Comparison of ENCODE assay signal across 8 cellular contexts in the genomic region with DNA sequence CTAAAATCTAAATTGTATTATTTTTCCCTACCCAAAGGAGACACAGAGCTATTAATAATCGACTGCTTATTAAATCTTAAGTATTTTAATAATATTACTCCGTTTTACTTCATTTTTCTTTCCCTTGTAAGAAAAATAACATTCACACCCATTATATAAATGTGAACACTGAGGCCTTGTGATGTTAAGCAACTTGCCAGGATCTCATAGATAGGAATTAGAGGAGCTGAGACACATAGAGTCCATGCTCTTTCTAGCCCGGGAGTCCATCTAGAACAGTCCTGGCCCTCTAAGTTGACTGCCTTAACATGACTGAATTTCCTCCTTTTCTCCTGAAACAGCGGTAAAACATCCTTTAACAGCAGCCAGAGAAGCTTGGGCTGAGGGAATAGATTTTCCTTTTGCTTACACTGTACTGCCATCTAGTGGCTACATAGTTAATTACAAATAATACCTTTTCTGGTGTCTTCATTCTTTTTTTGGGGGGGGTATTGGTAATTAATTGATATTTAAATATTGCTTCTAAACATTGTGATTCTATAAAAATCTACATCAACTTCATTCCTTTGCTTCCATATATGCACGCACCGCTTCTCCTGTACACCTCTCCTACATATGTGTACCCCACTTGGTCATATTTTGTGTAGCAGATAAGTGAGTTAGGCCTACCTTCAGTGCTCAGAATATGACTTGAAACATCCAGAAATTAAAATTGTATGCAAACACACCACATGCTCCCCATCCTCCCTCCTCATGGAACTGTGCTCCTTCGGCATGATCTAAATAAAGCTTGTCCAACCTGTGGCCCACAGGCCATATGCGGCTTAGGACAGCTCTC.
DNase-seq lines count a peak whose midpoint lies in the region; ATAC-seq and TF ChIP-seq lines count a peak whose summit lies in the region.

No MANE protein-coding gene starts in this region.

- TF ChIP-seq POLR2A in IMR-90 (IDR thresholded peaks at IDR 0.05; ENCODE audit: low read depth, low read length), result no peak

- H2AK9ac ChIP-seq in IMR-90 (replicated peaks; ENCODE audit: low read depth, low read length, poor library complexity), result no peak overlapping the region

- H3K36me3 ChIP-seq in IMR-90 (ENCODE audit: control insufficient read depth, insufficient read depth, low read length) (no peaks in the 10 kb centered on the region), PC-3 (ENCODE audit: low read depth, low read length) (no peaks in the 10 kb centered on the region), neural progenitor cell (no peaks in the 10 kb centered on the region)

- BruUV-seq in IMR-90 (replicated peaks; lab: Mats Ljungman, UMichigan), result no TSS peak
- BruUV-seq in PC-3 (replicated peaks; lab: Mats Ljungman, UMichigan), result no TSS peak

- H4K91ac ChIP-seq in IMR-90 (ENCODE audit: insufficient read depth, low read depth, low read length), result no peak overlapping the region

- no peaks in the 10 kb centered on the region for H3K9me1 ChIP-seq in IMR-90 (ENCODE audit: insufficient read depth, low read length)

- no peak overlapping the region for H4K8ac ChIP-seq in IMR-90 (ENCODE audit: low read depth in 2 of 2, low read length in 2 of 2)

- H3K23ac ChIP-seq in IMR-90 (ENCODE audit: low read depth, low read length), result no peak overlapping the region

- no peak overlapping the region for H3K14ac ChIP-seq in IMR-90 (replicated peaks; ENCODE audit: low read depth, low read length)

- dilution Hi-C loops in IMR-90 (cut with HindIII; ENCODE audit: low sequenced_read_pairs, unreplicated experiment), result no loop called here

- H3K27me3 Mint-ChIP-seq in neural progenitor cell (ENCODE audit: insufficient read depth, low read depth), result no peaks in the 10 kb centered on the region
- peaks cover 9% of the 10 kb centered on the region for H3K27me3 Mint-ChIP-seq in activated naive CD8-positive, alpha-beta T cell treated with anti-CD3 and anti-CD28 coated beads for 36 hours

- H3K36me3 Mint-ChIP-seq in neural progenitor cell, result no peaks in the 10 kb centered on the region
- no peaks in the 10 kb centered on the region for H3K36me3 Mint-ChIP-seq in activated naive CD8-positive, alpha-beta T cell treated with anti-CD3 and anti-CD28 coated beads for 36 hours

- H3K56ac ChIP-seq in IMR-90 (ENCODE audit: extremely low read depth, insufficient read depth, low read length), result no peak overlapping the region

- WGBS in IMR-90 (ENCODE audit: extremely low coverage in 2 of 2, insufficient read length in 1 of 2), 2 experiments, result no CpG with 5 or more reads among the region's 8 CpGs

- no peaks in the 10 kb centered on the region for H3K4me1 Mint-ChIP-seq in neural progenitor cell
- no peaks in the 10 kb centered on the region for H3K4me1 Mint-ChIP-seq in activated naive CD8-positive, alpha-beta T cell treated with anti-CD3 and anti-CD28 coated beads for 36 hours

- intact Hi-C loops in IMR-90 (cut with micrococcal nuclease) (loop anchor here (1.0 to 5.0 kb wide), 3 partner anchors 371 to 1921 kb away; no protein-coding TSS in a partner anchor), PC-3 (cut with micrococcal nuclease) (loop anchor here (1.0 kb wide), 3 partner anchors 371 to 1415 kb away; no protein-coding TSS in a partner anchor)

- no peaks in the 10 kb centered on the region for H3F3A ChIP-seq in PC-3 (ENCODE audit: low read length, unreplicated experiment)
- no peaks in the 10 kb centered on the region for H3F3A ChIP-seq in neural progenitor cell (ENCODE audit: low read depth)

- H2BK5ac ChIP-seq in IMR-90 (ENCODE audit: low read depth, low read length, poor library complexity, severe bottlenecking), result no peak overlapping the region

- no peaks in the 10 kb centered on the region for H3K4me1 ChIP-seq in IMR-90 (ENCODE audit: control insufficient read depth, insufficient read depth, low read length)
- H3K4me1 ChIP-seq in PC-3 (ENCODE audit: insufficient read depth, low read length), result no peaks in the 10 kb centered on the region
- no peaks in the 10 kb centered on the region for H3K4me1 ChIP-seq in neural progenitor cell

- H3K27ac ChIP-seq in IMR-90 (ENCODE audit: insufficient read depth, low read length) (no peak overlapping the region), PC-3 (ENCODE audit: low read length) (no peak overlapping the region), neural progenitor cell (no peak overlapping the region)

- H4K5ac ChIP-seq in IMR-90 (ENCODE audit: low read depth, low read length), result no peak overlapping the region

- H3K79me2 ChIP-seq in PC-3 (ENCODE audit: low read length), result no peaks in the 10 kb centered on the region
- H3K79me2 ChIP-seq in neural progenitor cell (ENCODE audit: low read depth), result no peaks in the 10 kb centered on the region

- no peaks in the 10 kb centered on the region for H3K9me3 ChIP-seq in IMR-90 (ENCODE audit: control insufficient read depth, insufficient read depth, low read length)
- H3K9me3 ChIP-seq in PC-3 (ENCODE audit: low read length), result no peaks in the 10 kb centered on the region
- H3K9me3 ChIP-seq in neural progenitor cell (ENCODE audit: low read depth), result no peaks in the 10 kb centered on the region

- no peaks in the 10 kb centered on the region for H4K20me1 ChIP-seq in IMR-90 (ENCODE audit: insufficient read depth, low read length)
- no peaks in the 10 kb centered on the region for H4K20me1 ChIP-seq in PC-3 (ENCODE audit: low read length)
- H4K20me1 ChIP-seq in neural progenitor cell (ENCODE audit: low read depth), result no peaks in the 10 kb centered on the region

- H2AFZ ChIP-seq in IMR-90 (replicated peaks; ENCODE audit: low read length, poor library complexity) (no peak overlapping the region), PC-3 (ENCODE audit: low read length) (no peak overlapping the region), neural progenitor cell (replicated peaks) (no peak overlapping the region)

- H3K27me3 ChIP-seq in IMR-90 (ENCODE audit: control insufficient read depth, insufficient read depth, low read length) (no peaks in the 10 kb centered on the region), PC-3 (ENCODE audit: low read length) (peaks cover 40% of the 10 kb centered on the region), neural progenitor cell (no peaks in the 10 kb centered on the region)

- no peak overlapping the region for H3K4me3 Mint-ChIP-seq in neural progenitor cell
- no peak overlapping the region for H3K4me3 Mint-ChIP-seq in activated naive CD8-positive, alpha-beta T cell treated with anti-CD3 and anti-CD28 coated beads for 36 hours

- CTCF ChIA-PET in IMR-90 (lab: Yijun Ruan, JAX), result interaction anchor here (1.4 kb wide), 1 partner anchor 9 kb away, joined by 5 read pairs; no protein-coding TSS in a partner anchor
- CTCF ChIA-PET in PC-3 (lab: Charles Lee), result interaction anchor here (0.7 kb wide), 1 partner anchor 811 kb away, joined by 8 read pairs; no protein-coding TSS in a partner anchor

- H3K4me2 ChIP-seq in IMR-90 (ENCODE audit: low read depth, low read length) (no peak overlapping the region), PC-3 (ENCODE audit: low read length) (no peak overlapping the region), neural progenitor cell (no peak overlapping the region)

- ATAC-seq in IMR-90 (ENCODE audit: low read depth) (peak; percentile 83), PC-3 (peak; percentile 61), GM21528 (IDR thresholded peaks at IDR 0.05; ENCODE audit: low FRiP score, unreplicated experiment) (no peak)

- no peak overlapping the region for H3K27ac Mint-ChIP-seq in neural progenitor cell
- H3K27ac Mint-ChIP-seq in activated naive CD8-positive, alpha-beta T cell treated with anti-CD3 and anti-CD28 coated beads for 36 hours, result no peak overlapping the region

- H3K4me3 ChIP-seq in IMR-90 (ENCODE audit: insufficient read depth, low read depth, low read length) (no peak overlapping the region), PC-3 (ENCODE audit: low read length) (no peak overlapping the region), epithelial cell of esophagus (ENCODE audit: low read length) (no peak overlapping the region), neural progenitor cell (no peak overlapping the region)

- TF ChIP-seq RAD21 in IMR-90 (IDR thresholded peaks at IDR 0.05; ENCODE audit: low read length), result peak; percentile 81

- no peaks in the 10 kb centered on the region for H3K9me2 ChIP-seq in PC-3 (replicated peaks; ENCODE audit: low read length)

- no peak overlapping the region for H2AK5ac ChIP-seq in IMR-90 (ENCODE audit: low read depth, low read length)

- H2BK15ac ChIP-seq in IMR-90 (ENCODE audit: low read depth, low read length), result no peak overlapping the region

- POLR2A ChIA-PET in IMR-90 (lab: Charles Lee; ENCODE audit: unreplicated experiment), result no interaction called here
- POLR2A ChIA-PET in PC-3 (lab: Charles Lee; ENCODE audit: unreplicated experiment), result no interaction called here

- no peaks in the 10 kb centered on the region for H3K79me1 ChIP-seq in IMR-90 (ENCODE audit: low read depth in 1 of 2, low read length in 2 of 2)

- H2BK20ac ChIP-seq in IMR-90 (ENCODE audit: low read depth, low read length), result no peak overlapping the region

- no peak overlapping the region for H2BK120ac ChIP-seq in IMR-90 (ENCODE audit: low read depth, low read length)

- TF ChIP-seq CTCF in GM20000 (IDR thresholded peaks at IDR 0.05; ENCODE audit: extremely low read depth, missing control alignments) (peak; percentile 7), IMR-90 (conservative IDR thresholded peaks at IDR 0.05; ENCODE audit: low read depth, low read length) (peak; percentile 69), PC-3 (conservative IDR thresholded peaks at IDR 0.05; ENCODE audit: low read depth, low read length) (peak; percentile 83), epithelial cell of esophagus (IDR thresholded peaks at IDR 0.05; ENCODE audit: insufficient read depth, low read depth, low read length, missing control alignments) (peak; percentile 53), neural progenitor cell (IDR thresholded peaks at IDR 0.05) (peak; percentile 85)

- no peaks in the 10 kb centered on the region for H3K9me3 Mint-ChIP-seq in neural progenitor cell
- no peaks in the 10 kb centered on the region for H3K9me3 Mint-ChIP-seq in activated naive CD8-positive, alpha-beta T cell treated with anti-CD3 and anti-CD28 coated beads for 36 hours

- in situ Hi-C loops in IMR-90 (cut with MboI; ENCODE audit: low sequenced_read_pairs), result loop anchor here (5.0 to 25.0 kb wide), 2 partner anchors 1416 to 1926 kb away; no protein-coding TSS in a partner anchor

- no peak overlapping the region for H3K9ac ChIP-seq in IMR-90 (ENCODE audit: low read depth, low read length)
- H3K9ac ChIP-seq in PC-3 (ENCODE audit: low read length), result no peak overlapping the region
- no peak overlapping the region for H3K9ac ChIP-seq in neural progenitor cell

- no peak overlapping the region for H3K18ac ChIP-seq in IMR-90 (ENCODE audit: low read depth, low read length)

- H3K4ac ChIP-seq in IMR-90 (ENCODE audit: low read depth, low read length), result no peak overlapping the region

- DNase-seq in DMS 273 (lab: John Stamatoyannopoulos, UW; ENCODE audit: unreplicated experiment) (peak; percentile 79), GM20000 (ENCODE audit: low spot score) (peak; percentile 49), IMR-90 (peak; percentile 49), PC-3 (peak; percentile 68), epithelial cell of esophagus (ENCODE audit: low read depth) (peak; percentile 53), neural progenitor cell (ENCODE audit: low spot score) (peak; percentile 72)
- DNase-seq in activated naive CD8-positive, alpha-beta T cell treated with anti-CD3 and anti-CD28 coated beads for 36 hours, result no peak

TF ChIP-seq in IMR-90, 13 proteins besides CTCF, POLR2A, EP300 and RAD21 (continues in another document):
- no peak for TF ChIP-seq MAFK (IDR thresholded peaks at IDR 0.05; ENCODE audit: low read depth, low read length)

Comparison
In these comparisons a context has a peak if more than half of its experiments do, and no peak if none do; other contexts are left out.
1. CTCF ChIP-seq: peak in every context shown above with its lines; median percentile 85 in neural progenitor cell; 83 in PC-3; 69 in IMR-90; 53 in epithelial cell of esophagus; 7 in GM20000.